1 cellular context compared by ENCODE assay signal in the genomic region with DNA sequence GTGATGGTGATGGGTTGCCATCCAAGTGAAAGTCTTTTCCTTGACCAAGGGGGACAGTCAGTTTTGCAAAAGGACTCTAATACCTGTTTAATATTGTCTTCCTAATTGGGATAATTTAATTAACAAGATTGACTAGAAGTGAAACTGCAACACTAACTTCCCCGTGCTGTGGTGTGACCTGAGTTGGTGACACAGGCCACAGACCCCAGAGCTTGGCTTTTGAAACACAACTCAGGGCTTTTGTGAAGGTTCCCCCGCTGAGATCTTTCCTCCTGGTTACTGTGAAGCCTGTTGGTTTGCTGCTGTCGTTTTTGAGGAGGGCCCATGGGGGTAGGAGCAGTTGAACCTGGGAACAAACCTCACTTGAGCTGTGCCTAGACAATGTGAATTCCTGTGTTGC.
A peak's percentile ranks its signal among the peaks of the same experiment; 100 is the strongest.
TF ChIP-seq lines count a peak whose summit lies in the region.

No MANE protein-coding gene starts in this region.

TF ChIP-seq in GM12878, 131 proteins besides CTCF, POLR2A, EP300 and RAD21:
- 0 out of 2 replicates have a peak, but pooled peaks have one; percentile 28 for TF ChIP-seq PAX5 (IDR thresholded peaks at IDR 0.05; ENCODE audit: borderline replicate concordance, low read depth, low read length)
- TF ChIP-seq MYC (IDR thresholded peaks at IDR 0.05; ENCODE audit: insufficient read depth, insufficient read length, insufficient replicate concordance, low read length, severe bottlenecking), result no peak
- peak; percentile 64 for TF ChIP-seq DPF2 (IDR thresholded peaks at IDR 0.05)
- TF ChIP-seq MTA2 (IDR thresholded peaks at IDR 0.05; ENCODE audit: low read depth), result peak; percentile 84
- peak; percentile 65 for TF ChIP-seq POLR2AphosphoS5 (IDR thresholded peaks at IDR 0.05; ENCODE audit: low read length)
- TF ChIP-seq, protein P1, sequence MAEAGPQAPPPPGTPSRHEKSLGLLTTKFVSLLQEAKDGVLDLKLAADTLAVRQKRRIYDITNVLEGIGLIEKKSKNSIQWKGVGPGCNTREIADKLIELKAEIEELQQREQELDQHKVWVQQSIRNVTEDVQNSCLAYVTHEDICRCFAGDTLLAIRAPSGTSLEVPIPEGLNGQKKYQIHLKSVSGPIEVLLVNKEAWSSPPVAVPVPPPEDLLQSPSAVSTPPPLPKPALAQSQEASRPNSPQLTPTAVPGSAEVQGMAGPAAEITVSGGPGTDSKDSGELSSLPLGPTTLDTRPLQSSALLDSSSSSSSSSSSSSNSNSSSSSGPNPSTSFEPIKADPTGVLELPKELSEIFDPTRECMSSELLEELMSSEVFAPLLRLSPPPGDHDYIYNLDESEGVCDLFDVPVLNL (IDR thresholded peaks at IDR 0.05; ENCODE audit: low read depth, low read length), result no peak
- peak; percentile 30 to 50; a peak in 1 of 4 replicates for TF ChIP-seq IKZF2 (IDR thresholded peaks at IDR 0.05)
- TF ChIP-seq BHLHE40 (IDR thresholded peaks at IDR 0.05; ENCODE audit: borderline replicate concordance in 1 of 2, low read depth in 2 of 2, low read length in 1 of 2), result peak; percentile 31 to 60; a peak in 2 of 4 replicates
- 0 out of 2 replicates have a peak, but pooled peaks have one; percentile 32 for TF ChIP-seq ATF2 (IDR thresholded peaks at IDR 0.05; ENCODE audit: low read length)
- TF ChIP-seq NR2F1 (conservative IDR thresholded peaks at IDR 0.05), result peak; percentile 88
- peak; percentile 40 for TF ChIP-seq ATF7 (IDR thresholded peaks at IDR 0.05; ENCODE audit: low read depth)
- TF ChIP-seq BCL11A (IDR thresholded peaks at IDR 0.05; ENCODE audit: low read depth, low read length), result peak; percentile 68; the same call in 1 of the 2 replicates
- peak; percentile 49 for TF ChIP-seq RUNX3 (IDR thresholded peaks at IDR 0.05; ENCODE audit: low read length)
- TF ChIP-seq IKZF1 (conservative IDR thresholded peaks at IDR 0.05), result peak; percentile 54; the same call in 1 of the 2 replicates
- 0 out of 2 replicates have a peak, but pooled peaks have one; percentile 15 for TF ChIP-seq BACH1 (IDR thresholded peaks at IDR 0.05; ENCODE audit: borderline replicate concordance)
- no peak for TF ChIP-seq ZNF274 (IDR thresholded peaks at IDR 0.05; ENCODE audit: insufficient read depth, insufficient read length)
- TF ChIP-seq SP1 (IDR thresholded peaks at IDR 0.05; ENCODE audit: low read depth, low read length), result no peak
